Comparison of ENCODE assay signal across 8 cellular contexts in the genomic region with DNA sequence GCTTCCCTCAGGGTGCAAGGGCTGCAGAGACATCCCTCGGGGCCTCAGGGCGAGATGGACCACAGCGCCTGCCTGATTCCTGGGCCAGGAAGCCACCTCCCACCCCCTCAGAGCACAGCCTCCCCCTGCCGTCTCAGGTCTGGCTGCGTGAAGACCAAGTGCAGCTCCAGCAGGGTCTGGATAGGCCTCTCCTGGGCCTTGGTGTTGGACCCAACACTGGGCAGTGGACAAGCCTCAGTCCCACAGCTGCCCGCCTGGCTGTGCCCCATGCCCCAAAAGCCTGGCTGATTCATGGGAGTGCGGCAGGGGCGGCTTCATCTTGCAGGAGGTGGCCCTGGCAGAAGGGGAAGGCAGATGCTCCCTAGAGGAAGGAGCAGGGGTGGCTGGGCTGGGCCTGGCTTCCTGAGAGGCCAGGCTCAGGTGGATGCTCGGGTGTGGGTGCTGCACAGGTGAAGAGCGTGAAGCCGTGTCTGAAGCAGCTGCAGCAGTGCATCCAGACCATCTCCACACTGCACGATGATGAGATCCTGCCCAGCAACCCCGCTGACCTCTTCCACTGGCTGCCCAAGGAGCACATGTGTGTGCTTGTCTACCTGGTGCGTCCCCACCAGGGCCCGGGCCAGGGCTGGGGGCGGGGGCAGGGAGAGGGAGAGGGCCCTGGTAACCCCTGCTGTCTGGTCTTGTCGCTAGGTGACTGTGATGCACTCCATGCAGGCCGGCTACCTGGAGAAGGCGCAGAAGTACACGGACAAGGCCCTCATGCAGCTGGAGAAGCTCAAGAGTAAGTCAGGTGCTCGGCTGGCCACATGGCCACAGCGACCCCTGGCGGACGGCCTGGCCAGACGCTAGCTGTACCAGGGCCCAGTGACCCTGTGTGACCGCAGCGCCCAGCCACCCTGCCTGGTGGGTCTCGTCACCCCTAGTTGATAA. TPM values are rescaled to one million over a fixed set of nuclear protein-coding genes. Genes with fewer than 3 reads are reported as not detected.
DNase-seq lines count a peak whose midpoint lies in the region; ATAC-seq, FAIRE-seq and TF ChIP-seq lines count a peak whose summit lies in the region.

No MANE protein-coding gene starts in this region.

- ATAC-seq in thoracic aorta (ENCODE audit: insufficient number of reproducible peaks, low FRiP score, low read depth) (no peak), HG03342 (IDR thresholded peaks at IDR 0.05; ENCODE audit: unreplicated experiment) (no peak), HG03108 (IDR thresholded peaks at IDR 0.05; ENCODE audit: unreplicated experiment) (no peak)

- no peak overlapping the region for H3K4me3 Mint-ChIP-seq in astrocyte (ENCODE audit: unreplicated experiment)

- H3K36me3 Mint-ChIP-seq in astrocyte (ENCODE audit: low read depth, unreplicated experiment) = peaks cover 16% of the 10 kb centered on the region

- H3K9me3 ChIP-seq in astrocyte (ENCODE audit: insufficient read depth, low read depth, low read length) (no peaks in the 10 kb centered on the region), thoracic aorta (no peaks in the 10 kb centered on the region)

- H3K4me3 ChIP-seq in astrocyte (ENCODE audit: insufficient read depth, low read depth, low read length) = no peak overlapping the region
- no peak overlapping the region for H3K4me3 ChIP-seq in thoracic aorta

- no peaks in the 10 kb centered on the region for H3K9me3 Mint-ChIP-seq in astrocyte (ENCODE audit: unreplicated experiment)

- H3K27me3 Mint-ChIP-seq in astrocyte (ENCODE audit: low read depth, unreplicated experiment) = no peaks in the 10 kb centered on the region

- H3K36me3 ChIP-seq in astrocyte (ENCODE audit: insufficient read depth, low read length) (peaks cover 28% of the 10 kb centered on the region), thoracic aorta (peaks cover 83% of the 10 kb centered on the region)

- H3K27me3 ChIP-seq in astrocyte (ENCODE audit: insufficient read depth, low read length) = no peaks in the 10 kb centered on the region
- no peaks in the 10 kb centered on the region for H3K27me3 ChIP-seq in thoracic aorta (replicated peaks; ENCODE audit: insufficient read depth)

- DNase-seq in 8988T = peak; percentile 95
- DNase-seq in NCI-H2227 treated with DMSO at 0.1 percent for 48 hours (lab: John Stamatoyannopoulos, UW) = peak; percentile 6
- DNase-seq in astrocyte (ENCODE audit: low read depth) = no peak
- DNase-seq in iPS-NIHi11 (ENCODE audit: low spot score) = peak; percentile 99
- no peak for DNase-seq in thoracic aorta (ENCODE audit: low spot score)

- H3K4me1 Mint-ChIP-seq in astrocyte (ENCODE audit: low read depth, unreplicated experiment) = no peaks in the 10 kb centered on the region

- peak; percentile 67 for TF ChIP-seq CTCF in GM12873 (IDR thresholded peaks at IDR 0.05; ENCODE audit: insufficient read depth, low read depth, low read length, missing control alignments)
- TF ChIP-seq CTCF in astrocyte (IDR thresholded peaks at IDR 0.05; ENCODE audit: insufficient read depth, low read depth, low read length) = peak; percentile 66
- peak; percentile 72 for TF ChIP-seq CTCF in thoracic aorta (IDR thresholded peaks at IDR 0.05)

- H3K9ac ChIP-seq in astrocyte (ENCODE audit: low read length) = no peak overlapping the region

- H2AFZ ChIP-seq in astrocyte (ENCODE audit: low read depth, low read length) = no peak overlapping the region

- H3K4me1 ChIP-seq in astrocyte (ENCODE audit: insufficient read depth, low read length) (peaks cover 8% of the 10 kb centered on the region), thoracic aorta (ENCODE audit: control insufficient read depth in 1 of 2, low read depth in 2 of 2) (peaks cover 0 to 11% of the 10 kb centered on the region in 2 donors)

- no peaks in the 10 kb centered on the region for H3K79me2 ChIP-seq in astrocyte (ENCODE audit: insufficient read depth, low read length)

- FAIRE-seq in astrocyte (lab: Jason Lieb, UNC) = no peak

- H3K27ac Mint-ChIP-seq in astrocyte (ENCODE audit: unreplicated experiment) = no peak overlapping the region

- H4K20me1 ChIP-seq in astrocyte (ENCODE audit: insufficient read depth, low read length) = peaks cover 12% of the 10 kb centered on the region

- no peak overlapping the region for H3K27ac ChIP-seq in astrocyte (ENCODE audit: low read depth, low read length)
- no peak overlapping the region for H3K27ac ChIP-seq in thoracic aorta

- H3K4me2 ChIP-seq in astrocyte (ENCODE audit: low read length) = no peak overlapping the region

RNA-seq across cellular contexts. Expression of gene MAU2, which starts 21.7 kb away (rescaled TPM):
- 36.8 and 37.0 TPM in 2 replicates for total RNA-seq in astrocyte
- 100 to 1,000 TPM in 1 of 2 donors, 10 to 100 TPM in 1; 93.9 to 119 TPM for total RNA-seq in thoracic aorta

RNA-seq across cellular contexts. Expression of gene SUGP1, which starts 22.0 kb away (rescaled TPM):
- 48.5 and 59.1 TPM in 2 replicates for total RNA-seq in astrocyte
- total RNA-seq in thoracic aorta = 10 to 100 TPM; 25.0 to 43.0 TPM

Comparison
In these comparisons a context has a peak if more than half of its experiments do, and no peak if none do; other contexts are left out.
1. DNase-seq: peak in 8988T (single experiment), NCI-H2227 treated with DMSO at 0.1 percent for 48 hours (single experiment) and iPS-NIHi11 (single experiment); none in astrocyte (single experiment) and thoracic aorta (single experiment).
2. Peak in every context shown above with its lines, with median percentiles within 50 percentile points of each other: CTCF ChIP-seq.